Comparison of ENCODE assay signal across 12 cellular contexts in genomic region chr2:68214381-68214780, GRCh38. TPM values are rescaled to one million over a fixed set of nuclear protein-coding genes. Genes with fewer than 3 reads are reported as not detected.
A peak's percentile ranks its signal among the peaks of the same experiment; 100 is the strongest.
DNase-seq lines count a peak whose midpoint lies in the region; ATAC-seq, FAIRE-seq and TF ChIP-seq lines count a peak whose summit lies in the region.
"Had no signal": no experiment of that assay in that cellular context is flagged by ENCODE, and none has a peak within 500 bp of the region (broad histone marks: within the 10 kb centered on the region; RNA-seq: fewer than 3 reads in every experiment).

No MANE protein-coding gene starts in this region.

- no peaks in the 10 kb centered on the region for H3K9me3 Mint-ChIP-seq in IgD-negative memory B cell
- H3K9me3 Mint-ChIP-seq in activated CD8-positive, alpha-beta T cell treated with anti-CD3 and anti-CD28 coated beads, Interleukin-2, amount 10 ng/mL, durations not matched to agents 7 days and 5 days (ENCODE audit: insufficient read depth) = no peaks in the 10 kb centered on the region

- peak; percentile 84 for ATAC-seq in GM19397 (IDR thresholded peaks at IDR 0.05; ENCODE audit: unreplicated experiment)
- ATAC-seq in HG02870 (IDR thresholded peaks at IDR 0.05; ENCODE audit: unreplicated experiment) = peak; percentile 78
- ATAC-seq in right cardiac atrium = no peak
- ATAC-seq in activated CD8-positive, alpha-beta T cell treated with anti-CD3 and anti-CD28 coated beads, Interleukin-2, amount 10 ng/mL, durations not matched to agents 7 days and 5 days = no peak

- H3K4me1 ChIP-seq in right cardiac atrium (ENCODE audit: control insufficient read depth, insufficient read depth, low read length) = peaks cover 4% of the 10 kb centered on the region

- DNase-seq in GM12891 (ENCODE audit: insufficient read length, low spot score) = no peak
- no peak for DNase-seq in foreskin melanocyte
- no peak for DNase-seq in NCI-H146 (lab: John Stamatoyannopoulos, UW)
- DNase-seq in right cardiac atrium = no peak
- DNase-seq in activated CD8-positive, alpha-beta T cell treated with anti-CD3 and anti-CD28 coated beads, Interleukin-2, amount 10 ng/mL, durations not matched to agents 7 days and 5 days = no peak
- DNase-seq: NCI-H2029 had no signal

- CTCF ChIA-PET in activated CD8-positive, alpha-beta T cell treated with anti-CD3 and anti-CD28 coated beads, Interleukin-2, amount 10 ng/mL, durations not matched to agents 7 days and 5 days (lab: Charles Lee) = interaction anchor here (1.0 kb wide), 1 partner anchor 19 kb away, joined by 3 read pairs; no protein-coding TSS in a partner anchor

- peak; percentile 82 for FAIRE-seq in GM12891 (lab: Jason Lieb, UNC)
- FAIRE-seq: astrocyte had no signal

- WGBS in right cardiac atrium = 90% methylated on average over 5 of the region's 5 CpGs

- peak overlapping the region in 2 of 4 donors; percentile 59 to 88 for H3K4me3 Mint-ChIP-seq in IgD-negative memory B cell
- no peak overlapping the region for H3K4me3 Mint-ChIP-seq in activated CD8-positive, alpha-beta T cell treated with anti-CD3 and anti-CD28 coated beads, Interleukin-2, amount 10 ng/mL, durations not matched to agents 7 days and 5 days

- TF ChIP-seq POLR2A in GM12891 (IDR thresholded peaks at IDR 0.05; ENCODE audit: low read depth, low read length) = no peak

- H3K9me3 ChIP-seq in right cardiac atrium (ENCODE audit: control insufficient read depth, low read length) = no peaks in the 10 kb centered on the region
- H3K9me3 ChIP-seq: BLaER1, neutrophil had no signal

- peaks cover 59 to 69% (median 63%) of the 10 kb centered on the region in 3 donors for H3K4me1 Mint-ChIP-seq in IgD-negative memory B cell
- H3K4me1 Mint-ChIP-seq in activated CD8-positive, alpha-beta T cell treated with anti-CD3 and anti-CD28 coated beads, Interleukin-2, amount 10 ng/mL, durations not matched to agents 7 days and 5 days (ENCODE audit: low read depth) = peaks cover 26% of the 10 kb centered on the region

- peak overlapping the region; percentile 0 to 13 (median 7) for H3K27ac Mint-ChIP-seq in IgD-negative memory B cell
- H3K27ac Mint-ChIP-seq in activated CD8-positive, alpha-beta T cell treated with anti-CD3 and anti-CD28 coated beads, Interleukin-2, amount 10 ng/mL, durations not matched to agents 7 days and 5 days = no peak overlapping the region

- POLR2A ChIA-PET in activated CD8-positive, alpha-beta T cell treated with anti-CD3 and anti-CD28 coated beads, Interleukin-2, amount 10 ng/mL, durations not matched to agents 7 days and 5 days (lab: Charles Lee) = no interaction called here

- no peak overlapping the region for H3K27ac ChIP-seq in right cardiac atrium (ENCODE audit: low read length)
- H3K27ac ChIP-seq: BLaER1, neutrophil had no signal

- H3K27me3 Mint-ChIP-seq in IgD-negative memory B cell = no peaks in the 10 kb centered on the region
- no peaks in the 10 kb centered on the region for H3K27me3 Mint-ChIP-seq in activated CD8-positive, alpha-beta T cell treated with anti-CD3 and anti-CD28 coated beads, Interleukin-2, amount 10 ng/mL, durations not matched to agents 7 days and 5 days (ENCODE audit: low read depth)

- peaks cover 4% of the 10 kb centered on the region for H3K36me3 Mint-ChIP-seq in IgD-negative memory B cell
- peaks cover 41% of the 10 kb centered on the region for H3K36me3 Mint-ChIP-seq in activated CD8-positive, alpha-beta T cell treated with anti-CD3 and anti-CD28 coated beads, Interleukin-2, amount 10 ng/mL, durations not matched to agents 7 days and 5 days (ENCODE audit: low read depth)

- H3K27me3 ChIP-seq in right cardiac atrium (ENCODE audit: control insufficient read depth, insufficient read depth) = no peaks in the 10 kb centered on the region
- H3K27me3 ChIP-seq: BLaER1, neutrophil had no signal

- no peak overlapping the region for H3K4me3 ChIP-seq in right cardiac atrium (ENCODE audit: low read length)
- H3K4me3 ChIP-seq: BLaER1 had no signal

- intact Hi-C loops in right cardiac atrium (cut with DNase I) = no loop called here

TF ChIP-seq in GM12891, 5 proteins besides CTCF, POLR2A, EP300 and RAD21:
- no peak for TF ChIP-seq POLR2AphosphoS5 (IDR thresholded peaks at IDR 0.05; ENCODE audit: low read depth, low read length)
- no peak for TF ChIP-seq TAF1 (IDR thresholded peaks at IDR 0.05; ENCODE audit: low read depth, low read length)
- no peak for TF ChIP-seq POU2F2 (IDR thresholded peaks at IDR 0.05; ENCODE audit: low read depth, low read length)
- no peak for TF ChIP-seq PAX5 (IDR thresholded peaks at IDR 0.05; ENCODE audit: insufficient read depth, low read length, severe bottlenecking)
- TF ChIP-seq SPI1 (IDR thresholded peaks at IDR 0.05; ENCODE audit: low read depth, low read length) = peak; percentile 13; the same call in 1 of the 2 replicates
TF ChIP-seq in GM12891: peak in this region for 1.

RNA-seq across cellular contexts. Expression of gene PPP3R1, which starts 38.0 kb away (rescaled TPM):
- polyA plus RNA-seq in GM12891 (2012; ENCODE audit: low read depth, missing spikeins) = 20.7 TPM
- polyA plus RNA-seq in IgD-negative memory B cell (1.7 TPM), right cardiac atrium (21.4 TPM)
- total RNA-seq in right cardiac atrium = 10 to 100 TPM; 37.9 to 46.2 (median 42.9) TPM
- total RNA-seq in activated CD8-positive, alpha-beta T cell treated with anti-CD3 and anti-CD28 coated beads, Interleukin-2, amount 10 ng/mL, durations not matched to agents 7 days and 5 days = 10 to 100 TPM; 67.6 to 71.8 TPM

RNA-seq across cellular contexts. Expression of gene PNO1, which starts 56.7 kb away (rescaled TPM):
- 16.7 TPM for polyA plus RNA-seq in GM12891 (2012; ENCODE audit: low read depth, missing spikeins)
- 17.9 TPM for polyA plus RNA-seq in IgD-negative memory B cell
- total RNA-seq in right cardiac atrium = 10 to 100 TPM in 1 of 4 donors, 1 to 10 TPM in 3; 8.3 to 15.8 (median 8.5) TPM
- 7.0 TPM for polyA plus RNA-seq in right cardiac atrium
- 10 to 100 TPM; 12.3 to 13.3 TPM for total RNA-seq in activated CD8-positive, alpha-beta T cell treated with anti-CD3 and anti-CD28 coated beads, Interleukin-2, amount 10 ng/mL, durations not matched to agents 7 days and 5 days

Comparison
In these comparisons a context has a peak if more than half of its experiments do, and no peak if none do; other contexts are left out.
1. ATAC-seq: peak in GM19397 (single experiment) and HG02870 (single experiment); none in right cardiac atrium (0 of 2) and activated CD8-positive, alpha-beta T cell treated with anti-CD3 and anti-CD28 coated beads, Interleukin-2, amount 10 ng/mL, durations not matched to agents 7 days and 5 days (single experiment).